26 cellular contexts compared by ENCODE assay signal in the genomic region with DNA sequence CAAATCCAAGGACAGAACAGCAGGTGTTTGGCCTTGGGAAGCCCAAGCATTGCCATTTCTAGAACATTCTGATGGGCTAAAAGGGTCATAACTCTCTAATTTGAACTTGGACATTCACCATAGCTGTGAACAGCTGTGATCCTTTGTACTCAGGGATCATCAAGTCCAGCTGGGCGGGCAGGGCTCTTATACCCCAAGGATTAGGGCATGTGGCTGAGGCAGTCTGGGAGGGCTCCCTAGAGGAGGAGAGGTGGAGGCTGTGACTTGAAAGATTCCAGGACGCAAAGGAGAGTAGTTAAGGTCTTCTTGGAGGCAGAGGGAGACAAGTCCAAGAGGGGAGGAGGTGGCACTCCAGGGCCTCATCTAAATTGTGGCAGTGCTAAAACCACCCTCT.
"Had no signal": no experiment of that assay in that cellular context is flagged by ENCODE, and none has a peak within 500 bp of the region (broad histone marks: within the 10 kb centered on the region; RNA-seq: fewer than 3 reads in every experiment).

No MANE protein-coding gene starts in this region.

- H3K4me3 ChIP-seq: SK-N-MC had no signal

- H3K9me3 Mint-ChIP-seq: activated naive CD8-positive, alpha-beta T cell treated with anti-CD3 and anti-CD28 coated beads for 36 hours had no signal

- H3K27ac Mint-ChIP-seq: activated CD4-positive, alpha-beta memory T cell treated with anti-CD3 and anti-CD28 coated beads, Interleukin-2, amount 10 ng/mL, durations not matched to agents 7 days and 5 days; activated CD4-positive, alpha-beta T cell treated with anti-CD3 and anti-CD28 coated beads for 36 hours; activated naive CD4-positive, alpha-beta T cell treated with anti-CD3 and anti-CD28 coated beads, Interleukin-2, amount 10 ng/mL, durations not matched to agents 7 days and 5 days; activated naive CD8-positive, alpha-beta T cell treated with anti-CD3 and anti-CD28 coated beads for 36 hours; activated T-cell treated with anti-CD3 and anti-CD28 coated beads, Interleukin-2, amount 50 U/mL, for 72 hours; activated T-helper 2 cell treated with anti-CD3 and anti-CD28 coated beads, Interferon-gamma antibody, Interleukin-2, Interleukin-4, amounts not matched to agents 10 μg/mL and 5 μg/mL and 100 μg/mL, durations not matched to agents 14 hours and 24 hours and 36 hours; T-cell had no signal

- H3K4me1 Mint-ChIP-seq: activated CD4-positive, alpha-beta memory T cell treated with anti-CD3 and anti-CD28 coated beads, Interleukin-2, amount 10 ng/mL, durations not matched to agents 7 days and 5 days; activated CD4-positive, alpha-beta T cell treated with anti-CD3 and anti-CD28 coated beads for 36 hours; activated naive CD4-positive, alpha-beta T cell treated with anti-CD3 and anti-CD28 coated beads, Interleukin-2, amount 10 ng/mL, durations not matched to agents 7 days and 5 days; activated naive CD8-positive, alpha-beta T cell treated with anti-CD3 and anti-CD28 coated beads for 36 hours; T-cell had no signal

- H3K4me3 Mint-ChIP-seq: activated CD4-positive, alpha-beta memory T cell treated with anti-CD3 and anti-CD28 coated beads, Interleukin-2, amount 10 ng/mL, durations not matched to agents 7 days and 5 days; activated CD4-positive, alpha-beta T cell treated with anti-CD3 and anti-CD28 coated beads for 36 hours; activated naive CD4-positive, alpha-beta T cell treated with anti-CD3 and anti-CD28 coated beads, Interleukin-2, amount 10 ng/mL, durations not matched to agents 7 days and 5 days; activated naive CD8-positive, alpha-beta T cell treated with anti-CD3 and anti-CD28 coated beads for 36 hours; activated T-cell treated with anti-CD3 and anti-CD28 coated beads, Interleukin-2, amount 50 U/mL, for 72 hours; T-cell had no signal

- H3K36me3 Mint-ChIP-seq: activated naive CD4-positive, alpha-beta T cell treated with anti-CD3 and anti-CD28 coated beads, Interleukin-2, amount 10 ng/mL, durations not matched to agents 7 days and 5 days; activated naive CD8-positive, alpha-beta T cell treated with anti-CD3 and anti-CD28 coated beads for 36 hours; T-cell had no signal

- ATAC-seq: activated CD4-positive, alpha-beta T cell treated with anti-CD3 and anti-CD28 coated beads for 36 hours; activated T-cell treated with anti-CD3 and anti-CD28 coated beads, Interleukin-2, amount 50 U/mL, for 72 hours; Panc1; Right ventricle myocardium inferior; T-cell had no signal

- DNase-seq: activated CD4-positive, alpha-beta memory T cell treated with anti-CD3 and anti-CD28 coated beads, Interleukin-2, amount 10 ng/mL, durations not matched to agents 7 days and 5 days; activated CD4-positive, alpha-beta T cell treated with anti-CD3 and anti-CD28 coated beads for 36 hours; activated CD4-positive, alpha-beta T cell treated with anti-CD3 and anti-CD28 coated beads, Interleukin-2, amount 50 U/mL, for 1 hour; activated gamma-delta T cell treated with Interleukin-2 at 50 U/mL for 16 hours; activated naive CD4-positive, alpha-beta T cell treated with anti-CD3 and anti-CD28 coated beads, Interleukin-2, amount 10 ng/mL, durations not matched to agents 7 days and 5 days; activated naive CD8-positive, alpha-beta T cell treated with anti-CD3 and anti-CD28 coated beads for 36 hours; activated T-cell treated with anti-CD3 and anti-CD28 coated beads for 4 hours; activated T-cell treated with anti-CD3 and anti-CD28 coated beads, Interleukin-2, amount 50 U/mL, for 72 hours; cerebellar nuclear complex; KG1; MV-4-11; NCI-H1092 treated with DMSO at 0.1 percent for 48 hours; NCI-H1436; NCI-H1694 treated with DMSO at 0.1 percent for 48 hours; NCI-H2029 treated with DMSO at 0.1 percent for 48 hours; NCI-H510A treated with DMSO at 0.1 percent for 48 hours; NCI-H748 treated with DMSO at 0.1 percent for 48 hours; RPMI8226; T-cell; T-helper 2 cell; T1000 had no signal

- H3K27ac ChIP-seq: SK-N-MC, VCaP had no signal
